Comparison of ENCODE assay signal across 14 cellular contexts in genomic region chr12:8554451-8555195, GRCh38. TPM values are rescaled to one million over a fixed set of nuclear protein-coding genes. Genes with fewer than 3 reads are reported as not detected.
DNase-seq lines count a peak whose midpoint lies in the region; ATAC-seq and TF ChIP-seq lines count a peak whose summit lies in the region.
"Had no signal": no experiment of that assay in that cellular context is flagged by ENCODE, and none has a peak within 500 bp of the region (broad histone marks: within the 10 kb centered on the region; RNA-seq: fewer than 3 reads in every experiment).

No MANE protein-coding gene starts in this region.

- TF ChIP-seq CTCF in brain microvascular endothelial cell (IDR thresholded peaks at IDR 0.05; ENCODE audit: low read depth, low read length, missing control alignments) (no peak), suprapubic skin (IDR thresholded peaks at IDR 0.05) (no peak)

- DNase-seq in AG08395 (ENCODE audit: low spot score) (peak; percentile 5), brain microvascular endothelial cell (peak; percentile 50), iris pigment epithelial cell (ENCODE audit: low read depth) (peak; percentile 46), suprapubic skin (ENCODE audit: low spot score in 2 of 2) (no peak), AML-193 (lab: John Stamatoyannopoulos, UW) (no peak)
- DNase-seq in central memory CD4-positive, alpha-beta T cell = no peak
- DNase-seq: activated CD4-positive, alpha-beta T cell treated with anti-CD3 and anti-CD28 coated beads, Interleukin-2, amount 10 ng/mL, durations not matched to agents 24 days and 14 days; HFFc6; midbrain; stimulated activated CD4-positive, alpha-beta T cell treated with anti-CD3 and anti-CD28 coated beads, Interleukin-1b, Interleukin-23, amount 100 ng/mL, for 48 hours; uterus had no signal

- ATAC-seq in HG03469 (IDR thresholded peaks at IDR 0.05; ENCODE audit: unreplicated experiment) = no peak

- no peak for TF ChIP-seq EP300 in suprapubic skin (IDR thresholded peaks at IDR 0.05)

- H3K4me1 ChIP-seq in HUES64 (ENCODE audit: insufficient read depth, low read length) (no peaks in the 10 kb centered on the region), suprapubic skin (no peaks in the 10 kb centered on the region)
- H3K4me1 ChIP-seq: ascending aorta, uterus had no signal

- no peak overlapping the region for H3K9ac ChIP-seq in HUES64 (ENCODE audit: low read depth, low read length)

- TF ChIP-seq POLR2A in suprapubic skin (IDR thresholded peaks at IDR 0.05) = no peak

- WGBS in HUES64 = 90% methylated on average over 5 of the region's 5 CpGs
- WGBS in suprapubic skin = 82% methylated on average over 5 of the region's 5 CpGs

- H3K4me3 ChIP-seq in HUES64 (ENCODE audit: low read length) (no peak overlapping the region), brain microvascular endothelial cell (ENCODE audit: low read depth, low read length) (no peak overlapping the region), suprapubic skin (no peak overlapping the region)
- H3K4me3 ChIP-seq: ascending aorta, uterus had no signal

- H3K27ac ChIP-seq in HUES64 (ENCODE audit: low read depth, low read length) = peak overlapping the region; percentile 24; the same call in 1 of the 2 replicates
- no peak overlapping the region for H3K27ac ChIP-seq in brain microvascular endothelial cell
- H3K27ac ChIP-seq in suprapubic skin = no peak overlapping the region
- H3K27ac ChIP-seq: ascending aorta, uterus had no signal

- in situ Hi-C loops in brain microvascular endothelial cell (cut with HindIII; ENCODE audit: low pct_ligation_motif_present, low sequenced_read_pairs) = no loop called here

- no peaks in the 10 kb centered on the region for H3K27me3 ChIP-seq in HUES64 (ENCODE audit: insufficient read depth, low read length)
- H3K27me3 ChIP-seq in brain microvascular endothelial cell (replicated peaks) = no peaks in the 10 kb centered on the region
- H3K27me3 ChIP-seq in suprapubic skin = no peaks in the 10 kb centered on the region
- H3K27me3 ChIP-seq: ascending aorta, uterus had no signal

- H3K9me3 ChIP-seq in HUES64 (ENCODE audit: insufficient read depth, low read depth, low read length) (no peaks in the 10 kb centered on the region), suprapubic skin (no peaks in the 10 kb centered on the region)
- H3K9me3 ChIP-seq: ascending aorta, uterus had no signal

- H3K36me3 ChIP-seq in HUES64 (ENCODE audit: insufficient read depth, low read length) (no peaks in the 10 kb centered on the region), brain microvascular endothelial cell (replicated peaks) (no peaks in the 10 kb centered on the region), suprapubic skin (no peaks in the 10 kb centered on the region)
- H3K36me3 ChIP-seq: ascending aorta, uterus had no signal

RNA-seq across cellular contexts. Expression of gene CLEC4E, which starts 13.9 kb away (rescaled TPM):
- polyA plus RNA-seq in HUES64 (2013, experiment 1 of 2) = not detected
- polyA plus RNA-seq in HUES64 (2013, experiment 2 of 2) = not detected
- 1 to 10 TPM in 1 of 4 donors, not detected in 3; 1.4 TPM for total RNA-seq in suprapubic skin
- total RNA-seq: activated CD4-positive, alpha-beta T cell treated with anti-CD3 and anti-CD28 coated beads, Interleukin-2, amount 10 ng/mL, durations not matched to agents 24 days and 14 days; ascending aorta; HFFc6 had no signal

RNA-seq across cellular contexts. Expression of gene CLEC4D, which starts 41.3 kb away (rescaled TPM):
- 0.25 TPM for polyA plus RNA-seq in HUES64 (2013, experiment 1 of 2)
- polyA plus RNA-seq in HUES64 (2013, experiment 2 of 2) = 0.25 TPM
- total RNA-seq in suprapubic skin = not detected
- total RNA-seq: activated CD4-positive, alpha-beta T cell treated with anti-CD3 and anti-CD28 coated beads, Interleukin-2, amount 10 ng/mL, durations not matched to agents 24 days and 14 days; ascending aorta; HFFc6 had no signal

RNA-seq across cellular contexts. Expression of gene AICDA, which starts 58.0 kb away (rescaled TPM):
- polyA plus RNA-seq in HUES64 (2013, experiment 1 of 2) = 0.10 TPM
- not detected for polyA plus RNA-seq in HUES64 (2013, experiment 2 of 2)
- total RNA-seq in suprapubic skin = not detected
- total RNA-seq: activated CD4-positive, alpha-beta T cell treated with anti-CD3 and anti-CD28 coated beads, Interleukin-2, amount 10 ng/mL, durations not matched to agents 24 days and 14 days; ascending aorta; HFFc6 had no signal

Comparison
In these comparisons a context has a peak if more than half of its experiments do, and no peak if none do; other contexts are left out.
1. DNase-seq: peak in AG08395 (single experiment), brain microvascular endothelial cell (single experiment) and iris pigment epithelial cell (single experiment); none in central memory CD4-positive, alpha-beta T cell (single experiment), suprapubic skin (0 of 2) and AML-193 (0 of 2).